9 cellular contexts compared by ENCODE assay signal in genomic region chr21:42833439-42833815, GRCh38. TPM values are rescaled to one million over a fixed set of nuclear protein-coding genes. Genes with fewer than 3 reads are reported as not detected.
A peak's percentile ranks its signal among the peaks of the same experiment; 100 is the strongest.
DNase-seq lines count a peak whose midpoint lies in the region; ATAC-seq, FAIRE-seq and TF ChIP-seq lines count a peak whose summit lies in the region.
"Had no signal": no experiment of that assay in that cellular context is flagged by ENCODE, and none has a peak within 500 bp of the region (broad histone marks: within the 10 kb centered on the region; RNA-seq: fewer than 3 reads in every experiment).

No MANE protein-coding gene starts in this region.

- WGBS in GM12878 (ENCODE audit: insufficient coverage, insufficient replicate concordance, low lambda C conversion rate, missing lambda C conversion rate), result 41% methylated on average over 10 of the region's 11 CpGs

- H3K27ac ChIP-seq in GM12878 (ENCODE audit: control insufficient read depth, insufficient read depth), result no peak overlapping the region

- H3K79me2 ChIP-seq in GM12878 (ENCODE audit: control insufficient read depth, insufficient read depth, low read length), result no peaks in the 10 kb centered on the region

- RAD21 ChIA-PET in GM12878 (lab: Charles Lee; ENCODE audit: unreplicated experiment), result interaction anchor here (0.6 kb wide), 1 partner anchor 91 kb away, joined by 3 read pairs; no protein-coding TSS in a partner anchor

- H2AFZ ChIP-seq in GM12878 (ENCODE audit: control insufficient read depth, low read depth, low read length), result no peak overlapping the region

- no TSS peak for BruUV-seq in GM12878 (replicated peaks; lab: Mats Ljungman, UMichigan)

- no peak overlapping the region for H3K9ac ChIP-seq in GM12878 (ENCODE audit: control insufficient read depth, insufficient read depth, low read length)

- H4K20me1 ChIP-seq in GM12878 (ENCODE audit: control insufficient read depth, insufficient read depth), result no peaks in the 10 kb centered on the region; the same call in 1 of the 2 replicates

- no peaks in the 10 kb centered on the region for H3K36me3 Mint-ChIP-seq in T-cell
- H3K36me3 Mint-ChIP-seq in natural killer cell treated with Interleukin-12 subunit alpha and Interleukin-12 subunit beta and Interleukin-15 and Interleukin-18, amount 100 ng/mL, for 72 hours, result no peaks in the 10 kb centered on the region
- H3K36me3 Mint-ChIP-seq: IgD-negative memory B cell had no signal

- peaks cover 30 to 40% (median 37%) of the 10 kb centered on the region in 3 donors for H3K4me1 Mint-ChIP-seq in T-cell
- peaks cover 22 to 25% of the 10 kb centered on the region in 2 donors for H3K4me1 Mint-ChIP-seq in natural killer cell treated with Interleukin-12 subunit alpha and Interleukin-12 subunit beta and Interleukin-15 and Interleukin-18, amount 100 ng/mL, for 72 hours (ENCODE audit: low read depth in 2 of 2)

- FAIRE-seq in GM12878 (lab: Jason Lieb, UNC), result peak; percentile 57

- no peaks in the 10 kb centered on the region; a peak in 1 of 4 replicates for H3K36me3 ChIP-seq in GM12878 (ENCODE audit: control insufficient read depth in 2 of 2, insufficient read depth in 2 of 2, low read length in 1 of 2)

- H3K27me3 Mint-ChIP-seq in T-cell, result peaks cover 0 to 7% of the 10 kb centered on the region in 2 donors
- peaks cover 14 to 24% of the 10 kb centered on the region in 2 donors for H3K27me3 Mint-ChIP-seq in natural killer cell treated with Interleukin-12 subunit alpha and Interleukin-12 subunit beta and Interleukin-15 and Interleukin-18, amount 100 ng/mL, for 72 hours

- no peak for TF ChIP-seq POLR2A in GM12878 (IDR thresholded peaks at IDR 0.05; ENCODE audit: low read depth, low read length)

- intact Hi-C loops in GM12878 (cut with micrococcal nuclease; ENCODE audit: unreplicated experiment), result loop anchor here (1.0 kb wide), 1 partner anchor 240 kb away; no protein-coding TSS in a partner anchor

- H3K9me3 ChIP-seq in GM12878 (replicated peaks; ENCODE audit: control insufficient read depth, insufficient read depth, low read length), result no peaks in the 10 kb centered on the region

- peaks cover 3% of the 10 kb centered on the region for H3K4me1 ChIP-seq in GM12878 (ENCODE audit: control insufficient read depth, insufficient read depth, low read length)

- POLR2A ChIA-PET in T-cell (lab: Charles Lee), result interaction anchor here in 1 of 2 donors (0.7 kb wide), 1 partner anchor 190 kb away, joined by 3 read pairs; no protein-coding TSS in a partner anchor
- POLR2A ChIA-PET in GM12878 (lab: Charles Lee), result interaction anchor here (0.6 kb wide), 1 partner anchor 43 kb away, joined by 3 read pairs; no protein-coding TSS in a partner anchor

- CTCF ChIA-PET in T-cell (lab: Charles Lee), result interaction anchor here in 1 of 2 donors (0.7 kb wide), 1 partner anchor 575 kb away, joined by 3 read pairs; no protein-coding TSS in a partner anchor
- CTCF ChIA-PET in GM12878 (lab: Yijun Ruan, JAX), result interaction anchor here (1.0 kb wide), 1 partner anchor 240 kb away, joined by 5 read pairs; no protein-coding TSS in a partner anchor

- H3K9me3 Mint-ChIP-seq in T-cell, result no peaks in the 10 kb centered on the region
- no peaks in the 10 kb centered on the region for H3K9me3 Mint-ChIP-seq in natural killer cell treated with Interleukin-12 subunit alpha and Interleukin-12 subunit beta and Interleukin-15 and Interleukin-18, amount 100 ng/mL, for 72 hours
- H3K9me3 Mint-ChIP-seq: IgD-negative memory B cell had no signal

- DNase-seq in EL (peak; percentile 16), T-cell (peak in 33 of 34 experiments; percentile 32 to 68 (median 50)), GM12878 (ENCODE audit: low read depth, low spot score) (peak; percentile 20), GF-D8 (lab: John Stamatoyannopoulos, UW) (no peak), H4 (ENCODE audit: low spot score) (no peak)
- DNase-seq in natural killer cell treated with Interleukin-12 subunit alpha and Interleukin-12 subunit beta and Interleukin-15 and Interleukin-18, amount 100 ng/mL, for 72 hours (ENCODE audit: low spot score), result no peak

- H3K4me2 ChIP-seq in GM12878 (ENCODE audit: control insufficient read depth, insufficient read depth), result no peak overlapping the region

- TF ChIP-seq RAD21 in Ishikawa (IDR thresholded peaks at IDR 0.05; ENCODE audit: low read depth), result peak; percentile 17; the same call in 1 of the 2 replicates
- peak; percentile 43 for TF ChIP-seq RAD21 in GM12878 (IDR thresholded peaks at IDR 0.05; ENCODE audit: insufficient read depth, low read depth, low read length)

- H3K27ac Mint-ChIP-seq in T-cell, result peak overlapping the region; percentile 73 to 81
- H3K27ac Mint-ChIP-seq in natural killer cell treated with Interleukin-12 subunit alpha and Interleukin-12 subunit beta and Interleukin-15 and Interleukin-18, amount 100 ng/mL, for 72 hours, result peak overlapping the region in 1 of 2 donors; percentile 69

- SMC1A ChIA-PET in GM12878 (lab: Charles Lee; ENCODE audit: uncharacterized antibody, unreplicated experiment), result no interaction called here

- TF ChIP-seq EP300 in Ishikawa (IDR thresholded peaks at IDR 0.05; ENCODE audit: borderline replicate concordance), result no peak
- TF ChIP-seq EP300 in GM12878 (IDR thresholded peaks at IDR 0.05; ENCODE audit: borderline replicate concordance in 1 of 2, control insufficient read depth in 1 of 2, low read depth in 2 of 2, low read length in 2 of 2), result no peak

- H3K4me3 Mint-ChIP-seq in T-cell, result peak overlapping the region; percentile 67 to 79 (median 69)
- H3K4me3 Mint-ChIP-seq in natural killer cell treated with Interleukin-12 subunit alpha and Interleukin-12 subunit beta and Interleukin-15 and Interleukin-18, amount 100 ng/mL, for 72 hours, result peak overlapping the region; percentile 42

- in situ Hi-C loops in GM12878 (cut with MboI), result no loop called here

- no peaks in the 10 kb centered on the region for H3K27me3 ChIP-seq in GM12878 (replicated peaks in 1 of 2; ENCODE audit: control insufficient read depth in 2 of 2, insufficient read depth in 2 of 2, low read length in 1 of 2)

- peak; percentile 73 to 83 (median 76) for ATAC-seq in T-cell (replicated peaks in 1 of 4)
- ATAC-seq in GM12878, result peak; percentile 86
- ATAC-seq in natural killer cell treated with Interleukin-12 subunit alpha and Interleukin-12 subunit beta and Interleukin-15 and Interleukin-18, amount 100 ng/mL, for 72 hours, result peak in 1 of 2 donors; percentile 73
- ATAC-seq in GM21619 (IDR thresholded peaks at IDR 0.05; ENCODE audit: unreplicated experiment), result no peak

- peak; percentile 51 to 63 (median 55) for TF ChIP-seq CTCF in GM12878 (IDR thresholded peaks at IDR 0.05 in 2 of 3, conservative IDR thresholded peaks at IDR 0.05 in 1 of 3; ENCODE audit: control insufficient read depth in 2 of 3, extremely low read depth in 1 of 3, insufficient read depth in 1 of 3, low read depth in 3 of 3, low read length in 3 of 3)

- H3K4me3 ChIP-seq in GM12878, result no peak overlapping the region

TF ChIP-seq in Ishikawa, 13 proteins besides CTCF, POLR2A, EP300 and RAD21 (continues in another document):
- TF ChIP-seq YY1 (IDR thresholded peaks at IDR 0.05; ENCODE audit: low read depth) (no peak), NFIC (IDR thresholded peaks at IDR 0.05) (no peak)

RNA-seq across cellular contexts. Expression of gene WDR4, which starts 45.9 kb away (rescaled TPM):
- 10 to 100 TPM; 17.0 to 40.9 (median 37.6) TPM for total RNA-seq in T-cell
- 80.3 and 92.9 TPM in 2 replicates for total RNA-seq in GM12878 (2013; cell fraction: nucleolus; rRNA removed)
- 13.8 and 17.5 TPM in 2 replicates for total RNA-seq in GM12878 (2014; rRNA removed)
- 15.2 and 17.1 TPM in 2 replicates for total RNA-seq in GM12878 (2014; rRNA removed; fragmentation: Illumina TruSeq; extraction: Trizol)
- 39.4 and 41.3 TPM in 2 replicates for total RNA-seq in GM12878 (2021)
- 5.7 TPM for polyA plus RNA-seq in GM12878 (2011; ENCODE audit: low read depth)
- 8.8 and 14.1 TPM in 2 replicates for polyA plus RNA-seq in GM12878 (2011; rRNA removed)
- 31.6 and 36.1 TPM in 2 replicates for polyA plus RNA-seq in GM12878 (2011; cell fraction: cytosol; rRNA removed)
- polyA plus RNA-seq in GM12878 (2011; cell fraction: nucleus; rRNA removed), result 51.0 and 92.6 TPM in 2 replicates
- polyA plus RNA-seq in GM12878 (2012), result 12.8 and 13.8 TPM in 2 replicates
- 10.3 and 19.8 TPM in 2 replicates for polyA plus RNA-seq in GM12878 (2014; fragmentation: Illumina TruSeq; extraction: Trizol)
- polyA plus RNA-seq in GM12878 (2014; fragmentation: Nextera tagmentation; extraction: Ambion mirVana), result 1 to 10 TPM; 2.1 to 9.1 TPM
- 45.3 and 51.8 TPM in 2 replicates for polyA plus RNA-seq in GM12878 (2014; rRNA removed)
- 10 to 100 TPM; 37.7 to 40.1 TPM for polyA plus RNA-seq in GM12878 (2016; fragmentation: Nextera tagmentation; extraction: Ambion mirVana)
- 18.7 and 29.2 TPM in 2 replicates for polyA minus RNA-seq in GM12878 (2011; rRNA and poly(A)+ RNA removed)
- polyA minus RNA-seq in GM12878 (2011; cell fraction: cytosol; rRNA and poly(A)+ RNA removed), result 6.8 and 11.0 TPM in 2 replicates
- 28.5 and 46.7 TPM in 2 replicates for polyA minus RNA-seq in GM12878 (2011; cell fraction: nucleus; rRNA and poly(A)+ RNA removed)
- 100 to 1,000 TPM in 1 of 2 donors, 10 to 100 TPM in 1; 28.5 to 112 TPM for total RNA-seq in natural killer cell treated with Interleukin-12 subunit alpha and Interleukin-12 subunit beta and Interleukin-15 and Interleukin-18, amount 100 ng/mL, for 72 hours
- total RNA-seq in H4 (2014; rRNA removed; shearing (Covaris generic)), result 4.8 and 7.1 TPM in 2 replicates

RNA-seq across cellular contexts. Expression of gene NDUFV3, which starts 59.7 kb away (rescaled TPM):
- 10 to 100 TPM; 21.3 to 32.0 (median 28.5) TPM for total RNA-seq in T-cell
- total RNA-seq in GM12878 (2013; cell fraction: nucleolus; rRNA removed), result 38.8 and 45.0 TPM in 2 replicates
- total RNA-seq in GM12878 (2014; rRNA removed), result 31.6 and 31.9 TPM in 2 replicates
- total RNA-seq in GM12878 (2014; rRNA removed; fragmentation: Illumina TruSeq; extraction: Trizol), result 32.7 and 34.2 TPM in 2 replicates
- total RNA-seq in GM12878 (2021), result 27.7 and 28.4 TPM in 2 replicates
- 8.7 TPM for polyA plus RNA-seq in GM12878 (2011; ENCODE audit: low read depth)
- 10.6 and 13.4 TPM in 2 replicates for polyA plus RNA-seq in GM12878 (2011; rRNA removed)
- 18.6 and 23.1 TPM in 2 replicates for polyA plus RNA-seq in GM12878 (2011; cell fraction: cytosol; rRNA removed)
- polyA plus RNA-seq in GM12878 (2011; cell fraction: nucleus; rRNA removed), result 13.7 and 20.8 TPM in 2 replicates
- 16.0 and 16.7 TPM in 2 replicates for polyA plus RNA-seq in GM12878 (2012)
- 24.8 and 33.3 TPM in 2 replicates for polyA plus RNA-seq in GM12878 (2014; fragmentation: Illumina TruSeq; extraction: Trizol)
- polyA plus RNA-seq in GM12878 (2014; fragmentation: Nextera tagmentation; extraction: Ambion mirVana), result 1 to 10 TPM; 7.0 to 9.1 TPM
- 27.6 and 31.3 TPM in 2 replicates for polyA plus RNA-seq in GM12878 (2014; rRNA removed)
- polyA plus RNA-seq in GM12878 (2016; fragmentation: Nextera tagmentation; extraction: Ambion mirVana), result 10 to 100 TPM; 42.2 to 44.7 TPM
- 8.3 and 12.9 TPM in 2 replicates for polyA minus RNA-seq in GM12878 (2011; rRNA and poly(A)+ RNA removed)
- 7.9 and 9.8 TPM in 2 replicates for polyA minus RNA-seq in GM12878 (2011; cell fraction: cytosol; rRNA and poly(A)+ RNA removed)
- polyA minus RNA-seq in GM12878 (2011; cell fraction: nucleus; rRNA and poly(A)+ RNA removed), result 3.3 and 5.2 TPM in 2 replicates
- total RNA-seq in natural killer cell treated with Interleukin-12 subunit alpha and Interleukin-12 subunit beta and Interleukin-15 and Interleukin-18, amount 100 ng/mL, for 72 hours, result 10 to 100 TPM; 32.9 to 54.0 TPM
- total RNA-seq in H4 (2014; rRNA removed; shearing (Covaris generic)), result 40.9 and 44.0 TPM in 2 replicates

Comparison
In these comparisons a context has a peak if more than half of its experiments do, and no peak if none do; other contexts are left out.
1. DNase-seq: peak in EL (single experiment), T-cell (33 of 34) and GM12878 (single experiment); none in natural killer cell treated with Interleukin-12 subunit alpha and Interleukin-12 subunit beta and Interleukin-15 and Interleukin-18, amount 100 ng/mL, for 72 hours (single experiment), GF-D8 (single experiment) and H4 (single experiment).